Comparison of ENCODE assay signal across 1 cellular context in the genomic region with DNA sequence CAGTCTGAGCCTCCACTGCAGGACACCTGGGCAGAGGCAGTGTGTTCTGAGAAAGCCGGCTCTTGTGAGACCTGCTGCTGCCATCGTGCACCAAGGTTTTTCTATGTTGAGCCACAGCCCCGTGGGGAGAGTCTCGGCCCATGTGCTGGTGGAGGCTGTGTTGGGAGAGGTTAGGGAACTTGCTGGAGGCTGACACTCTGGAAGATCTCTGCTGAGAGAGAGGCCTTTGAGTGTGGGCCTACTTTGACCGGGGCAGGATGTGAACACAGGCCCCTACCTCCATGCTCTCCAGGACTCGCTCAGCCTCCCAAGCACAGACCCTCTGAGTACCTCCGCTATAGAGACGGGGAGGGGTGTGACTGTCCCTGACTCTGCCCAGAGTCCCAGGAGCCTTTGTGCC.
TF ChIP-seq lines count a peak whose summit lies in the region.

No MANE protein-coding gene starts in this region.

TF ChIP-seq in A549, 52 proteins besides CTCF, POLR2A, EP300 and RAD21:
- TF ChIP-seq RCOR1 (IDR thresholded peaks at IDR 0.05; ENCODE audit: low read depth, low read length) (no peak), RNF2 (IDR thresholded peaks at IDR 0.05; ENCODE audit: borderline replicate concordance, low read depth) (no peak), NFE2L2 (conservative IDR thresholded peaks at IDR 0.05; ENCODE audit: low read length) (no peak), BHLHE40 (IDR thresholded peaks at IDR 0.05; ENCODE audit: low read depth, low read length) (no peak), RARB (CRISPR knock-in tag; IDR thresholded peaks at IDR 0.05) (no peak), JUNB (IDR thresholded peaks at IDR 0.05) (no peak), CBX8 (IDR thresholded peaks at IDR 0.05) (no peak)
